Comparison of ENCODE assay signal across 9 cellular contexts in genomic region chr6:26097268-26097875, GRCh38. TPM values are rescaled to one million over a fixed set of nuclear protein-coding genes. Genes with fewer than 3 reads are reported as not detected.
DNase-seq lines count a peak whose midpoint lies in the region; ATAC-seq and FAIRE-seq lines count a peak whose summit lies in the region.
"Had no signal": no experiment of that assay in that cellular context is flagged by ENCODE, and none has a peak within 500 bp of the region (broad histone marks: within the 10 kb centered on the region; RNA-seq: fewer than 3 reads in every experiment).

No MANE protein-coding gene starts in this region.

- no peak for ATAC-seq in HG02588 (IDR thresholded peaks at IDR 0.05; ENCODE audit: unreplicated experiment)

- H3K4me1 Mint-ChIP-seq in T-helper 2 cell treated with Interferon-gamma antibody and Interleukin-4, amounts not matched to agents 5 μg/mL and 100 μg/mL, for 36 hours (ENCODE audit: low read depth), result peaks cover 9% of the 10 kb centered on the region

- no peaks in the 10 kb centered on the region for H3K36me3 Mint-ChIP-seq in T-helper 2 cell treated with Interferon-gamma antibody and Interleukin-4, amounts not matched to agents 5 μg/mL and 100 μg/mL, for 36 hours (ENCODE audit: low read depth)

- H3K27me3 Mint-ChIP-seq in T-helper 2 cell treated with Interferon-gamma antibody and Interleukin-4, amounts not matched to agents 5 μg/mL and 100 μg/mL, for 36 hours (ENCODE audit: low read depth), result peaks cover 15% of the 10 kb centered on the region

- DNase-seq in NCI-H1436 (lab: John Stamatoyannopoulos, UW) (peak; percentile 68), NCI-H1436 treated with DMSO at 0.1 percent for 48 hours (lab: John Stamatoyannopoulos, UW) (no peak), NCI-H1105 treated with DMSO at 0.1 percent for 48 hours (lab: John Stamatoyannopoulos, UW) (peak; percentile 71), amygdala (lab: John Stamatoyannopoulos, UW) (peak in 39 of 56 donors; percentile 2 to 79 (median 19)), hepatic stellate cell (ENCODE audit: low spot score) (peak; percentile 31), small intestine (peak; percentile 74)
- DNase-seq in T-helper 2 cell treated with Interferon-gamma antibody and Interleukin-4, amounts not matched to agents 5 μg/mL and 100 μg/mL, for 36 hours (ENCODE audit: low spot score), result peak; percentile 46

- no peak for FAIRE-seq in small intestine (lab: Jason Lieb, UNC)

- H3K9me3 ChIP-seq in small intestine (ENCODE audit: control insufficient read depth, low read depth), result no peaks in the 10 kb centered on the region
- H3K9me3 ChIP-seq: BLaER1 had no signal

- no peak overlapping the region for H3K4me3 Mint-ChIP-seq in T-helper 2 cell treated with Interferon-gamma antibody and Interleukin-4, amounts not matched to agents 5 μg/mL and 100 μg/mL, for 36 hours

- H3K36me3 ChIP-seq in small intestine (ENCODE audit: control insufficient read depth in 2 of 2, insufficient read depth in 2 of 2, low read length in 2 of 2), result no peaks in the 10 kb centered on the region
- H3K36me3 ChIP-seq: BLaER1 had no signal

- no peaks in the 10 kb centered on the region for H3K4me1 ChIP-seq in small intestine (ENCODE audit: control insufficient read depth in 2 of 2, insufficient read depth in 1 of 2, low read depth in 1 of 2, low read length in 1 of 2)

- H3K27ac ChIP-seq in small intestine (ENCODE audit: low read depth in 1 of 2, low read length in 1 of 2), result no peak overlapping the region
- H3K27ac ChIP-seq: BLaER1 had no signal

- no peaks in the 10 kb centered on the region for H3K9me3 Mint-ChIP-seq in T-helper 2 cell treated with Interferon-gamma antibody and Interleukin-4, amounts not matched to agents 5 μg/mL and 100 μg/mL, for 36 hours

- no peak overlapping the region for H3K4me3 ChIP-seq in small intestine (ENCODE audit: low read depth in 1 of 2, low read length in 2 of 2)
- H3K4me3 ChIP-seq: BLaER1 had no signal

- WGBS in small intestine, 3 donors, result 1 to 4% (median 1%) methylated on average over 5 of the region's 5 CpGs

- H3K27me3 ChIP-seq in small intestine (ENCODE audit: control insufficient read depth in 2 of 2, insufficient read depth in 2 of 2, low read length in 2 of 2), result no peaks in the 10 kb centered on the region
- H3K27me3 ChIP-seq: BLaER1 had no signal

- H3K27ac Mint-ChIP-seq in T-helper 2 cell treated with Interferon-gamma antibody and Interleukin-4, amounts not matched to agents 5 μg/mL and 100 μg/mL, for 36 hours, result no peak overlapping the region

RNA-seq across cellular contexts. Expression of gene HFE, which starts 10.1 kb away (rescaled TPM):
- polyA plus RNA-seq in small intestine, result 1 to 10 TPM in 2 of 3 donors, under 1 TPM in 1; 0.67 to 7.3 (median 2.4) TPM
